Comparison of ENCODE assay signal across 9 cellular contexts in genomic region chr1:111219466-111220286, GRCh38. TPM values are rescaled to one million over a fixed set of nuclear protein-coding genes. Genes with fewer than 3 reads are reported as not detected.
DNase-seq lines count a peak whose midpoint lies in the region; ATAC-seq and TF ChIP-seq lines count a peak whose summit lies in the region.
"Had no signal": no experiment of that assay in that cellular context is flagged by ENCODE, and none has a peak within 500 bp of the region (broad histone marks: within the 10 kb centered on the region; RNA-seq: fewer than 3 reads in every experiment).

No MANE protein-coding gene starts in this region.

- in situ Hi-C loops in mammary epithelial cell (cut with MboI; ENCODE audit: low sequenced_read_pairs in 2 of 2) (loop anchor here (5.0 to 10.0 kb wide), 3 partner anchors 113 to 185 kb away; no protein-coding TSS in a partner anchor), GM13977 (cut with MboI; ENCODE audit: low pct_unique_long_range_greater_than_20kb, low sequenced_read_pairs, unreplicated experiment) (loop anchor here (10.0 to 25.0 kb wide), 4 partner anchors 175 to 543 kb away; partner anchors contain the start of genes ATP5PB, DDX20, RAP1A and WDR77)

- peak overlapping the region in 3 of 5 experiments; percentile 20 to 90 (median 49) for H3K27ac Mint-ChIP-seq in brain

- H3K36me3 Mint-ChIP-seq in brain: no peaks in the 10 kb centered on the region

- peaks cover 3% of the 10 kb centered on the region for H3K27me3 Mint-ChIP-seq in brain

- H3K4me2 ChIP-seq in MM.1S (ENCODE audit: low read depth, low read length) (peak overlapping the region; percentile 57), mammary epithelial cell (ENCODE audit: insufficient read depth, low read depth, low read length) (no peak overlapping the region)

- peaks cover 38% of the 10 kb centered on the region for H3F3A ChIP-seq in MM.1S (ENCODE audit: insufficient read depth, low read length)

- H3K9me3 ChIP-seq in MM.1S (replicated peaks; ENCODE audit: insufficient read depth, low read length): no peaks in the 10 kb centered on the region
- H3K9me3 ChIP-seq in mammary epithelial cell (replicated peaks; ENCODE audit: insufficient read depth, low read length): no peaks in the 10 kb centered on the region
- no peaks in the 10 kb centered on the region for H3K9me3 ChIP-seq in left lung

- dilution Hi-C loops in mammary epithelial cell (cut with HindIII; ENCODE audit: low sequenced_read_pairs): no loop called here

- intact Hi-C loops in mammary epithelial cell (cut with micrococcal nuclease): loop anchor here (5.0 kb wide), 1 partner anchor 228 kb away; the partner anchor contains the start of genes ATP5PB and WDR77
- intact Hi-C loops in left lung (cut with DNase I): loop anchor here in 1 of 2 donors (10.0 kb wide), 1 partner anchor 185 kb away; no protein-coding TSS in a partner anchor

- peaks cover 37% of the 10 kb centered on the region for H3K4me1 Mint-ChIP-seq in brain

- no peak for TF ChIP-seq CTCF in MM.1S (IDR thresholded peaks at IDR 0.05; ENCODE audit: low read length)
- TF ChIP-seq CTCF in brain (conservative IDR thresholded peaks at IDR 0.05): no peak
- no peak for TF ChIP-seq CTCF in mammary epithelial cell (conservative IDR thresholded peaks at IDR 0.05 in 1 of 2, IDR thresholded peaks at IDR 0.05 in 1 of 2; ENCODE audit: extremely low read depth in 1 of 2, insufficient read depth in 1 of 2, low read depth in 1 of 2, low read length in 2 of 2)
- TF ChIP-seq CTCF in left lung (IDR thresholded peaks at IDR 0.05): no peak
- no peak for TF ChIP-seq CTCF in GM13977 (IDR thresholded peaks at IDR 0.05; ENCODE audit: extremely low read depth, insufficient read depth, missing control alignments)

- H3K27me3 ChIP-seq in MM.1S (replicated peaks; ENCODE audit: insufficient read depth, low read length) (no peaks in the 10 kb centered on the region), mammary epithelial cell (ENCODE audit: insufficient read depth, low read length) (no peaks in the 10 kb centered on the region), left lung (no peaks in the 10 kb centered on the region)

- no peak overlapping the region for H3K4me3 Mint-ChIP-seq in brain

- no peaks in the 10 kb centered on the region for H3K9me2 ChIP-seq in MM.1S (replicated peaks; ENCODE audit: insufficient read depth, low read length)

- H3K36me3 ChIP-seq in MM.1S (replicated peaks; ENCODE audit: insufficient read depth, low read length): no peaks in the 10 kb centered on the region
- no peaks in the 10 kb centered on the region for H3K36me3 ChIP-seq in mammary epithelial cell (ENCODE audit: insufficient read depth, low read length)
- no peaks in the 10 kb centered on the region for H3K36me3 ChIP-seq in left lung

- no TSS peak for BruUV-seq in mammary epithelial cell (replicated peaks; lab: Mats Ljungman, UMichigan)

- H4K20me1 ChIP-seq in MM.1S (ENCODE audit: insufficient read depth, low read length) (no peaks in the 10 kb centered on the region), mammary epithelial cell (ENCODE audit: insufficient read depth, low read length) (no peaks in the 10 kb centered on the region)

- H3K4me1 ChIP-seq in MM.1S (ENCODE audit: low read length) (peaks cover 70% of the 10 kb centered on the region), mammary epithelial cell (ENCODE audit: insufficient read depth, low read length) (peaks cover 35% of the 10 kb centered on the region), left lung (peaks cover 7 to 74% of the 10 kb centered on the region in 2 donors)

- 87% methylated on average over 3 of the region's 5 CpGs for WGBS in mammary epithelial cell (ENCODE audit: low coverage, missing lambda C conversion rate)

- H3K4me3 ChIP-seq in GM08714 (ENCODE audit: low read length): peak overlapping the region; percentile 7; the same call in 1 of the 2 replicates
- H3K4me3 ChIP-seq in MM.1S (ENCODE audit: low read length): no peak overlapping the region
- H3K4me3 ChIP-seq in mammary epithelial cell (replicated peaks in 1 of 3; ENCODE audit: insufficient read depth in 1 of 3, low read depth in 2 of 3, low read length in 3 of 3): no peak overlapping the region
- H3K4me3 ChIP-seq in left lung: no peak overlapping the region

- ATAC-seq in GM21423 (IDR thresholded peaks at IDR 0.05; ENCODE audit: unreplicated experiment): peak; percentile 35
- ATAC-seq in left lung: no peak

- CTCF ChIA-PET in mammary epithelial cell (lab: Charles Lee; ENCODE audit: low non-redundant PET): no interaction called here

- H3K79me2 ChIP-seq in MM.1S (ENCODE audit: low read length) (no peaks in the 10 kb centered on the region), mammary epithelial cell (ENCODE audit: insufficient read depth, low read length) (no peaks in the 10 kb centered on the region)

- H3K9me3 Mint-ChIP-seq in brain: peaks cover 0 to 3% (median 0%) of the 10 kb centered on the region in 5 experiments

- H3K9ac ChIP-seq in MM.1S (ENCODE audit: low read length): peak overlapping the region; percentile 18; the same call in 1 of the 2 replicates
- no peak overlapping the region for H3K9ac ChIP-seq in mammary epithelial cell (ENCODE audit: insufficient read depth, low read length)

- H2AFZ ChIP-seq in MM.1S (ENCODE audit: low read length) (peak overlapping the region; percentile 48; the same call in 1 of the 2 replicates), mammary epithelial cell (ENCODE audit: low read depth, low read length) (no peak overlapping the region)

- DNase-seq in MM.1S: peak; percentile 44
- DNase-seq in mammary epithelial cell: no peak
- no peak for DNase-seq in AG08396 (ENCODE audit: low spot score)
- no peak for DNase-seq in left lung
- no peak for DNase-seq in GM13977 (ENCODE audit: low spot score)

- peak overlapping the region; percentile 74 for H3K27ac ChIP-seq in MM.1S (ENCODE audit: low read length)
- no peak overlapping the region for H3K27ac ChIP-seq in mammary epithelial cell (ENCODE audit: insufficient read depth, low read depth, low read length)
- peak overlapping the region in 1 of 2 donors; percentile 30 for H3K27ac ChIP-seq in left lung

RNA-seq across cellular contexts. Expression of gene CHI3L2, which starts 7.8 kb away (rescaled TPM):
- polyA plus RNA-seq in brain (ENCODE audit: insufficient read depth, low read depth, low replicate concordance): 5.9 TPM
- total RNA-seq in mammary epithelial cell: 1 to 10 TPM in 1 of 2 donors, under 1 TPM in 1; 0.87 to 1.0 TPM
- 0.58 TPM for polyA plus RNA-seq in mammary epithelial cell
- polyA minus RNA-seq in mammary epithelial cell: 3.5 TPM
- total RNA-seq in left lung: 100 to 1,000 TPM in 1 of 2 donors, 1 to 10 TPM in 1; 8.0 to 222 TPM
- total RNA-seq: lung microvascular endothelial cell had no signal

RNA-seq across cellular contexts. Expression of gene DENND2D, which starts 19.2 kb away (rescaled TPM):
- polyA plus RNA-seq in brain (ENCODE audit: insufficient read depth, low read depth, low replicate concordance): 6.1 TPM
- 10 to 100 TPM in 1 of 2 donors, 1 to 10 TPM in 1; 1.5 to 10.5 TPM for total RNA-seq in mammary epithelial cell
- polyA plus RNA-seq in mammary epithelial cell: 2.6 TPM
- polyA minus RNA-seq in mammary epithelial cell: 6.5 TPM
- 10 to 100 TPM; 56.6 to 78.8 TPM for total RNA-seq in left lung

Comparison
In these comparisons a context has a peak if more than half of its experiments do, and no peak if none do; other contexts are left out.
1. RNA of gene CHI3L2, which starts 7.8 kb away (total RNA-seq): 8.0 to 222 TPM in left lung; 0.87 to 1.0 TPM in mammary epithelial cell; every median in the first group is over 4 times any median in the second.
2. RNA of gene DENND2D, which starts 19.2 kb away (total RNA-seq): 56.6 to 78.8 TPM in left lung; 1.5 to 10.5 TPM in mammary epithelial cell; every median in the first group is over 4 times any median in the second.